17 cellular contexts compared by ENCODE assay signal in the genomic region with DNA sequence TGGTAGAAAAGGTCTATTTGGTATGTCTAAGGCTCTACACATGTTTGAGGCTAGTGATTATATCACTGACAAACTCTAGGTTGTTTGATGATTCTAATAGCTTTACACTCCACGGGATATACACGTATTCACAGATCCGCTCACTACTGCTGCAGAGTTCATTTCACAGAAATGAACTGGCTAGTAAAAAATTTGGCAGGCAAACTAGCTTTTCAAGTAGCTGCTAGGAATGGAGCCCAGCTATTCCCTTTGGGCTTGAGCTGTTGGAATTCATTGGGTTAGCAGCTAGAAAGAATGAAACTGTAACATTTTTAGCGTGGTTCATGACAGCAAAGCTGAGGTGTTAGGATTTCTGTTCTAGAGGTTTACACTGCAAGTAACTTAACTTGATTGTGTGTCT. TPM values are rescaled to one million over a fixed set of nuclear protein-coding genes. Genes with fewer than 3 reads are reported as not detected.
DNase-seq lines count a peak whose midpoint lies in the region; ATAC-seq and TF ChIP-seq lines count a peak whose summit lies in the region.
"Had no signal": no experiment of that assay in that cellular context is flagged by ENCODE, and none has a peak within 500 bp of the region (broad histone marks: within the 10 kb centered on the region; RNA-seq: fewer than 3 reads in every experiment).

No MANE protein-coding gene starts in this region.

- no peaks in the 10 kb centered on the region for H3K36me3 ChIP-seq in GM23338 (ENCODE audit: insufficient read depth)

- H3K27me3 ChIP-seq in GM23338 (ENCODE audit: insufficient read depth) = no peaks in the 10 kb centered on the region
- H3K27me3 ChIP-seq: neural progenitor cell, right lobe of liver had no signal

- H3K27me3 Mint-ChIP-seq in GM23338 (ENCODE audit: insufficient read depth, low read depth, poor library complexity) = peaks cover 2% of the 10 kb centered on the region
- no peaks in the 10 kb centered on the region for H3K27me3 Mint-ChIP-seq in central memory CD8-positive, alpha-beta T cell
- H3K27me3 Mint-ChIP-seq: activated naive CD8-positive, alpha-beta T cell treated with anti-CD3 and anti-CD28 coated beads, Interleukin-2, amount 50 U/mL, for 24 hours had no signal

- peak overlapping the region; percentile 21; the same call in 1 of the 2 replicates for H3K27ac ChIP-seq in GM23338 (ENCODE audit: low read depth)
- H3K27ac ChIP-seq: neural progenitor cell, right lobe of liver had no signal

- no peaks in the 10 kb centered on the region for H3K9me3 Mint-ChIP-seq in GM23338
- H3K9me3 Mint-ChIP-seq in central memory CD8-positive, alpha-beta T cell = no peaks in the 10 kb centered on the region

- H3K27ac Mint-ChIP-seq in GM23338 = no peak overlapping the region
- peak overlapping the region; percentile 42 for H3K27ac Mint-ChIP-seq in central memory CD8-positive, alpha-beta T cell (ENCODE audit: low read depth)
- H3K27ac Mint-ChIP-seq: activated naive CD8-positive, alpha-beta T cell treated with anti-CD3 and anti-CD28 coated beads, Interleukin-2, amount 50 U/mL, for 24 hours; activated T-helper 2 cell treated with anti-CD3 and anti-CD28 coated beads, Interferon-gamma antibody, Interleukin-2, Interleukin-4, amounts not matched to agents 10 μg/mL and 5 μg/mL and 100 μg/mL, durations not matched to agents 14 hours and 24 hours and 36 hours; neural progenitor cell had no signal

- H3F3A ChIP-seq in GM23338 (replicated peaks; ENCODE audit: low read depth) = no peaks in the 10 kb centered on the region

- H3K4me1 Mint-ChIP-seq in GM23338 = peaks cover 62% of the 10 kb centered on the region
- H3K4me1 Mint-ChIP-seq in central memory CD8-positive, alpha-beta T cell = peaks cover 61% of the 10 kb centered on the region

- ATAC-seq in GM23338 (no peak), left cardiac atrium (peak; percentile 78 to 80), GM19397 (IDR thresholded peaks at IDR 0.05; ENCODE audit: unreplicated experiment) (no peak)
- no peak for ATAC-seq in central memory CD8-positive, alpha-beta T cell (replicated peaks; ENCODE audit: extremely low read depth, poor library complexity, severe bottlenecking)
- ATAC-seq: activated naive CD8-positive, alpha-beta T cell treated with anti-CD3 and anti-CD28 coated beads, Interleukin-2, amount 50 U/mL, for 24 hours; right lobe of liver had no signal

- H2AFZ ChIP-seq in GM23338 = no peak overlapping the region
- H2AFZ ChIP-seq: neural progenitor cell had no signal

- no peak overlapping the region for H3K4me3 ChIP-seq in GM23338
- H3K4me3 ChIP-seq in skeletal muscle cell (ENCODE audit: low read depth, low read length) = no peak overlapping the region
- H3K4me3 ChIP-seq: neural progenitor cell, right lobe of liver had no signal

- TF ChIP-seq CTCF in GM23338 (conservative IDR thresholded peaks at IDR 0.05; ENCODE audit: low read depth in 2 of 2) = no peak

- intact Hi-C loops in left cardiac atrium (cut with DNase I) = loop anchor here in 1 of 2 donors (5.0 kb wide), 1 partner anchor 135 kb away; no protein-coding TSS in a partner anchor

- H3K36me3 Mint-ChIP-seq in GM23338 (ENCODE audit: low read depth) = peaks cover 5% of the 10 kb centered on the region; the same call in 2 of the 3 replicates
- peaks cover 6% of the 10 kb centered on the region for H3K36me3 Mint-ChIP-seq in central memory CD8-positive, alpha-beta T cell (ENCODE audit: insufficient read depth)

- H3K9me2 ChIP-seq in GM23338 (ENCODE audit: insufficient read depth) = no peaks in the 10 kb centered on the region

- H3K4me3 Mint-ChIP-seq in GM23338 = no peak overlapping the region
- no peak overlapping the region for H3K4me3 Mint-ChIP-seq in central memory CD8-positive, alpha-beta T cell
- H3K4me3 Mint-ChIP-seq: activated naive CD8-positive, alpha-beta T cell treated with anti-CD3 and anti-CD28 coated beads, Interleukin-2, amount 50 U/mL, for 24 hours; neural progenitor cell had no signal

- H3K4me2 ChIP-seq in GM23338 = no peak overlapping the region

- no peak for DNase-seq in GM23338 (ENCODE audit: low spot score)
- DNase-seq in central memory CD8-positive, alpha-beta T cell (ENCODE audit: low spot score in 2 of 2) = no peak
- peak; percentile 33 for DNase-seq in left cardiac atrium
- DNase-seq in skeletal muscle cell (ENCODE audit: low read depth) = peak; percentile 61
- no peak for DNase-seq in putamen (ENCODE audit: low spot score)
- DNase-seq in NCI-H82 treated with DMSO at 0.1 percent for 48 hours (lab: John Stamatoyannopoulos, UW; ENCODE audit: unreplicated experiment) = no peak
- DNase-seq in 8988T = no peak
- DNase-seq: activated CD4-positive, CD25-positive, alpha-beta regulatory T cell; activated naive CD8-positive, alpha-beta T cell treated with anti-CD3 and anti-CD28 coated beads, Interleukin-2, amount 50 U/mL, for 24 hours; GF-D8; MM.1S; NCI-H524 treated with DMSO at 0.1 percent for 48 hours; right lobe of liver; T-helper 2 cell had no signal

- peaks cover 31% of the 10 kb centered on the region for H3K79me2 ChIP-seq in GM23338 (replicated peaks; ENCODE audit: insufficient read depth)

- no peaks in the 10 kb centered on the region for H4K20me1 ChIP-seq in GM23338 (replicated peaks; ENCODE audit: insufficient read depth)

- H3K4me1 ChIP-seq in GM23338 (ENCODE audit: insufficient read depth) = peaks cover 53% of the 10 kb centered on the region

TF ChIP-seq in GM23338, 12 proteins besides CTCF, POLR2A, EP300 and RAD21 (continues in another document):
- TF ChIP-seq NANOG (IDR thresholded peaks at IDR 0.05; ENCODE audit: borderline replicate concordance) = no peak
- TF ChIP-seq, protein P1, sequence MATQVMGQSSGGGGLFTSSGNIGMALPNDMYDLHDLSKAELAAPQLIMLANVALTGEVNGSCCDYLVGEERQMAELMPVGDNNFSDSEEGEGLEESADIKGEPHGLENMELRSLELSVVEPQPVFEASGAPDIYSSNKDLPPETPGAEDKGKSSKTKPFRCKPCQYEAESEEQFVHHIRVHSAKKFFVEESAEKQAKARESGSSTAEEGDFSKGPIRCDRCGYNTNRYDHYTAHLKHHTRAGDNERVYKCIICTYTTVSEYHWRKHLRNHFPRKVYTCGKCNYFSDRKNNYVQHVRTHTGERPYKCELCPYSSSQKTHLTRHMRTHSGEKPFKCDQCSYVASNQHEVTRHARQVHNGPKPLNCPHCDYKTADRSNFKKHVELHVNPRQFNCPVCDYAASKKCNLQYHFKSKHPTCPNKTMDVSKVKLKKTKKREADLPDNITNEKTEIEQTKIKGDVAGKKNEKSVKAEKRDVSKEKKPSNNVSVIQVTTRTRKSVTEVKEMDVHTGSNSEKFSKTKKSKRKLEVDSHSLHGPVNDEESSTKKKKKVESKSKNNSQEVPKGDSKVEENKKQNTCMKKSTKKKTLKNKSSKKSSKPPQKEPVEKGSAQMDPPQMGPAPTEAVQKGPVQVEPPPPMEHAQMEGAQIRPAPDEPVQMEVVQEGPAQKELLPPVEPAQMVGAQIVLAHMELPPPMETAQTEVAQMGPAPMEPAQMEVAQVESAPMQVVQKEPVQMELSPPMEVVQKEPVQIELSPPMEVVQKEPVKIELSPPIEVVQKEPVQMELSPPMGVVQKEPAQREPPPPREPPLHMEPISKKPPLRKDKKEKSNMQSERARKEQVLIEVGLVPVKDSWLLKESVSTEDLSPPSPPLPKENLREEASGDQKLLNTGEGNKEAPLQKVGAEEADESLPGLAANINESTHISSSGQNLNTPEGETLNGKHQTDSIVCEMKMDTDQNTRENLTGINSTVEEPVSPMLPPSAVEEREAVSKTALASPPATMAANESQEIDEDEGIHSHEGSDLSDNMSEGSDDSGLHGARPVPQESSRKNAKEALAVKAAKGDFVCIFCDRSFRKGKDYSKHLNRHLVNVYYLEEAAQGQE (IDR thresholded peaks at IDR 0.05; ENCODE audit: unreplicated experiment) = no peak

RNA-seq across cellular contexts. Expression of gene R3HCC1L, which starts 37.6 kb away (rescaled TPM):
- 13.6 and 15.8 TPM in 2 replicates for total RNA-seq in GM23338 (2014; rRNA removed; shearing (Covaris generic))
- 7.2 and 9.3 TPM in 2 replicates for polyA plus RNA-seq in GM23338 (2016; fragmentation: Nextera tagmentation; extraction: Ambion mirVana)
- total RNA-seq in left cardiac atrium = 1 to 10 TPM; 6.4 to 6.6 TPM

Comparison
In these comparisons a context has a peak if more than half of its experiments do, and no peak if none do; other contexts are left out.
1. ATAC-seq: peak in left cardiac atrium (2 of 2); none in GM23338 (single experiment), central memory CD8-positive, alpha-beta T cell (single experiment) and GM19397 (single experiment).
2. DNase-seq: peak in left cardiac atrium (single experiment) and skeletal muscle cell (single experiment); none in GM23338 (single experiment), central memory CD8-positive, alpha-beta T cell (0 of 2), putamen (single experiment), NCI-H82 treated with DMSO at 0.1 percent for 48 hours (single experiment) and 8988T (single experiment).